Comparison of ENCODE assay signal across 9 cellular contexts in the genomic region with DNA sequence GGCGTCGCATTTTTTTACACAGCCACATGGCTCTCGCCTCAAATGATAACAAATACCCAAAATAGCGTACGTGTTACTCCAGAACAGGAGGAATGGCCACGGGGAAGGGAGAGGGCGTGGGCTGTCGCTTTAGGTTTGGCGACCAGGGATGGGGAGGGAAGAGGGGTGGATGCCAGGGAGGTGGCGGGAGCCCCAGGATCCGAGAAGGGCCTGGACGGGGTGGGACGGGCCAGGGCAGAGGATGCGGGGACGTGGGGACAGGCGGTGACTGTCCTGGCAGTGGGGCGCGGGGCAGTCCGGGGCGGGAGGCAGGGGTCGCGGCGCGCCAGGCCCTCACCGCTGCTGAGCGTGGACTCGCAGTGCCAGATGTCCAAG. TPM values are rescaled to one million over a fixed set of nuclear protein-coding genes. Genes with fewer than 3 reads are reported as not detected.
A peak's percentile ranks its signal among the peaks of the same experiment; 100 is the strongest.
DNase-seq lines count a peak whose midpoint lies in the region; ATAC-seq and TF ChIP-seq lines count a peak whose summit lies in the region.
"Had no signal": no experiment of that assay in that cellular context is flagged by ENCODE, and none has a peak within 500 bp of the region (broad histone marks: within the 10 kb centered on the region; RNA-seq: fewer than 3 reads in every experiment).

No MANE protein-coding gene starts in this region.

- H3K27ac ChIP-seq in WERI-Rb-1 (no peak overlapping the region), trophoblast cell (ENCODE audit: low read depth, low read length) (no peak overlapping the region)
- H3K27ac ChIP-seq in effector memory CD4-positive, alpha-beta T cell (ENCODE audit: insufficient read depth, low read length, poor library complexity, severe bottlenecking), result no peak overlapping the region

- no peak overlapping the region for H2AFZ ChIP-seq in trophoblast cell (ENCODE audit: insufficient read depth, low read length, poor library complexity)

- H3K9ac ChIP-seq in trophoblast cell (ENCODE audit: low read length), result peak overlapping the region; percentile 82

- no peak overlapping the region for H2AK5ac ChIP-seq in trophoblast cell (ENCODE audit: low read length)

- H3K27me3 ChIP-seq in WERI-Rb-1 (ENCODE audit: insufficient read depth, low read depth, severe bottlenecking) (peaks cover 49% of the 10 kb centered on the region), trophoblast cell (ENCODE audit: insufficient read depth, low read length) (no peaks in the 10 kb centered on the region)
- no peaks in the 10 kb centered on the region for H3K27me3 ChIP-seq in effector memory CD4-positive, alpha-beta T cell (replicated peaks; ENCODE audit: control insufficient read depth, insufficient read depth, low read length, poor library complexity, severe bottlenecking)

- peaks cover 7% of the 10 kb centered on the region for H3K79me1 ChIP-seq in trophoblast cell (ENCODE audit: low read length)

- H3K9me3 ChIP-seq in WERI-Rb-1 (ENCODE audit: severe bottlenecking) (no peaks in the 10 kb centered on the region), trophoblast cell (ENCODE audit: insufficient read depth, low read depth, low read length) (no peaks in the 10 kb centered on the region)
- H3K9me3 ChIP-seq in effector memory CD4-positive, alpha-beta T cell (ENCODE audit: control insufficient read depth, low read length), result no peaks in the 10 kb centered on the region

- no peak overlapping the region for H3K4me3 Mint-ChIP-seq in activated CD4-positive, alpha-beta memory T cell treated with anti-CD3 and anti-CD28 coated beads, Interleukin-2, amount 10 ng/mL, durations not matched to agents 7 days and 5 days

- H3K4me3 ChIP-seq in WERI-Rb-1 (ENCODE audit: low read depth, low read length) (peak overlapping the region; percentile 8; the same call in 1 of the 2 replicates), trophoblast cell (ENCODE audit: low read depth, low read length) (peak overlapping the region; percentile 92)
- no peak overlapping the region for H3K4me3 ChIP-seq in effector memory CD4-positive, alpha-beta T cell (ENCODE audit: insufficient read depth, low read depth, low read length, poor library complexity, severe bottlenecking)

- H3K4me1 Mint-ChIP-seq in activated CD4-positive, alpha-beta memory T cell treated with anti-CD3 and anti-CD28 coated beads, Interleukin-2, amount 10 ng/mL, durations not matched to agents 7 days and 5 days, result peaks cover 7% of the 10 kb centered on the region

- H3K79me2 ChIP-seq in trophoblast cell (ENCODE audit: control insufficient read depth, insufficient read depth, low read length, poor library complexity), result peaks cover 3% of the 10 kb centered on the region

- no peak overlapping the region for H2BK12ac ChIP-seq in trophoblast cell (ENCODE audit: low read length)

- H3K4ac ChIP-seq in trophoblast cell (ENCODE audit: low read depth, low read length), result no peak overlapping the region

- no peaks in the 10 kb centered on the region for H3K9me3 Mint-ChIP-seq in activated CD4-positive, alpha-beta memory T cell treated with anti-CD3 and anti-CD28 coated beads, Interleukin-2, amount 10 ng/mL, durations not matched to agents 7 days and 5 days

- no peak overlapping the region for H3K14ac ChIP-seq in trophoblast cell (ENCODE audit: low read length)

- peaks cover 17% of the 10 kb centered on the region for H3K27me3 Mint-ChIP-seq in activated CD4-positive, alpha-beta memory T cell treated with anti-CD3 and anti-CD28 coated beads, Interleukin-2, amount 10 ng/mL, durations not matched to agents 7 days and 5 days

- no peak overlapping the region for H3K27ac Mint-ChIP-seq in activated CD4-positive, alpha-beta memory T cell treated with anti-CD3 and anti-CD28 coated beads, Interleukin-2, amount 10 ng/mL, durations not matched to agents 7 days and 5 days

- no peak for TF ChIP-seq CTCF in WERI-Rb-1 (IDR thresholded peaks at IDR 0.05; ENCODE audit: low read depth, low read length)

- H3K18ac ChIP-seq in trophoblast cell (ENCODE audit: low read length), result peak overlapping the region; percentile 29

- DNase-seq in D341Med (ENCODE audit: low spot score), result peak; percentile 9
- peak; percentile 7 for DNase-seq in WERI-Rb-1
- peak; percentile 34 for DNase-seq in Right ventricle myocardium superior
- no peak for DNase-seq in trophoblast cell
- no peak for DNase-seq in effector memory CD4-positive, alpha-beta T cell
- DNase-seq in globus pallidus (ENCODE audit: low spot score), result no peak
- DNase-seq in AML-193 (lab: John Stamatoyannopoulos, UW), result no peak
- no peak for DNase-seq in activated CD4-positive, alpha-beta memory T cell treated with anti-CD3 and anti-CD28 coated beads, Interleukin-2, amount 10 ng/mL, durations not matched to agents 7 days and 5 days
- DNase-seq: stimulated activated naive CD4-positive, alpha-beta T cell treated with Interleukin-2 at 50 U/mL for 16 hours had no signal

- ATAC-seq in Right ventricle myocardium superior (ENCODE audit: poor library complexity), result peak; percentile 19

- no peak overlapping the region for H2BK5ac ChIP-seq in trophoblast cell (ENCODE audit: low read depth, low read length, poor library complexity)

- no peak overlapping the region for H4K12ac ChIP-seq in trophoblast cell (ENCODE audit: low read depth, low read length)

- no peaks in the 10 kb centered on the region for H3K36me3 ChIP-seq in WERI-Rb-1
- no peaks in the 10 kb centered on the region for H3K36me3 ChIP-seq in trophoblast cell (ENCODE audit: control insufficient read depth in 1 of 2, insufficient read depth in 2 of 2, low read length in 2 of 2)
- no peaks in the 10 kb centered on the region for H3K36me3 ChIP-seq in effector memory CD4-positive, alpha-beta T cell (ENCODE audit: control insufficient read depth, insufficient read depth, low read length)

- no peaks in the 10 kb centered on the region for H3K4me1 ChIP-seq in trophoblast cell (ENCODE audit: control insufficient read depth in 1 of 2, insufficient read depth in 2 of 2, low read length in 2 of 2)
- no peaks in the 10 kb centered on the region for H3K4me1 ChIP-seq in effector memory CD4-positive, alpha-beta T cell (ENCODE audit: control insufficient read depth, insufficient read depth, low read length, poor library complexity, severe bottlenecking)

- CTCF ChIA-PET in activated CD4-positive, alpha-beta memory T cell treated with anti-CD3 and anti-CD28 coated beads, Interleukin-2, amount 10 ng/mL, durations not matched to agents 7 days and 5 days (lab: Charles Lee), result no interaction called here

- peak overlapping the region; percentile 90 for H3K4me2 ChIP-seq in trophoblast cell (ENCODE audit: low read length)

- WGBS in trophoblast cell (ENCODE audit: extremely low coverage, insufficient coverage, insufficient read length), result no CpG with 5 or more reads among the region's 27 CpGs

- H4K91ac ChIP-seq in trophoblast cell (ENCODE audit: low read depth, low read length), result no peak overlapping the region

- H4K8ac ChIP-seq in trophoblast cell (ENCODE audit: low read depth, low read length), result no peak overlapping the region

- H3K23ac ChIP-seq in trophoblast cell (ENCODE audit: low read length), result no peak overlapping the region

- H2BK120ac ChIP-seq in trophoblast cell (ENCODE audit: insufficient read depth, low read length, poor library complexity), result no peak overlapping the region

- H3K36me3 Mint-ChIP-seq in activated CD4-positive, alpha-beta memory T cell treated with anti-CD3 and anti-CD28 coated beads, Interleukin-2, amount 10 ng/mL, durations not matched to agents 7 days and 5 days (ENCODE audit: low read depth), result no peaks in the 10 kb centered on the region

- intact Hi-C loops in Right ventricle myocardium superior (cut with DNase I), result no loop called here

- POLR2A ChIA-PET in activated CD4-positive, alpha-beta memory T cell treated with anti-CD3 and anti-CD28 coated beads, Interleukin-2, amount 10 ng/mL, durations not matched to agents 7 days and 5 days (lab: Charles Lee), result no interaction called here

RNA-seq across cellular contexts. Expression of a gene that starts 0.6 kb away (rescaled TPM):
- total RNA-seq in Right ventricle myocardium superior, result 31.5 TPM
- 15.9 and 16.9 TPM in 2 replicates for polyA plus RNA-seq in trophoblast cell (2013)
- total RNA-seq in activated CD4-positive, alpha-beta memory T cell treated with anti-CD3 and anti-CD28 coated beads, Interleukin-2, amount 10 ng/mL, durations not matched to agents 7 days and 5 days, result not detected

Comparison
In these comparisons a context has a peak if more than half of its experiments do, and no peak if none do; other contexts are left out.
1. DNase-seq: peak in D341Med (single experiment), WERI-Rb-1 (single experiment) and Right ventricle myocardium superior (single experiment); none in trophoblast cell (0 of 2), effector memory CD4-positive, alpha-beta T cell (0 of 3), globus pallidus (single experiment), AML-193 (0 of 2) and activated CD4-positive, alpha-beta memory T cell treated with anti-CD3 and anti-CD28 coated beads, Interleukin-2, amount 10 ng/mL, durations not matched to agents 7 days and 5 days (single experiment).
2. RNA of a gene that starts 0.6 kb away (total RNA-seq): 31.5 TPM in Right ventricle myocardium superior (single experiment); not detected in activated CD4-positive, alpha-beta memory T cell treated with anti-CD3 and anti-CD28 coated beads, Interleukin-2, amount 10 ng/mL, durations not matched to agents 7 days and 5 days; every median in the first group is over 10 times any median in the second.